8 cellular contexts compared by ENCODE assay signal in the genomic region with DNA sequence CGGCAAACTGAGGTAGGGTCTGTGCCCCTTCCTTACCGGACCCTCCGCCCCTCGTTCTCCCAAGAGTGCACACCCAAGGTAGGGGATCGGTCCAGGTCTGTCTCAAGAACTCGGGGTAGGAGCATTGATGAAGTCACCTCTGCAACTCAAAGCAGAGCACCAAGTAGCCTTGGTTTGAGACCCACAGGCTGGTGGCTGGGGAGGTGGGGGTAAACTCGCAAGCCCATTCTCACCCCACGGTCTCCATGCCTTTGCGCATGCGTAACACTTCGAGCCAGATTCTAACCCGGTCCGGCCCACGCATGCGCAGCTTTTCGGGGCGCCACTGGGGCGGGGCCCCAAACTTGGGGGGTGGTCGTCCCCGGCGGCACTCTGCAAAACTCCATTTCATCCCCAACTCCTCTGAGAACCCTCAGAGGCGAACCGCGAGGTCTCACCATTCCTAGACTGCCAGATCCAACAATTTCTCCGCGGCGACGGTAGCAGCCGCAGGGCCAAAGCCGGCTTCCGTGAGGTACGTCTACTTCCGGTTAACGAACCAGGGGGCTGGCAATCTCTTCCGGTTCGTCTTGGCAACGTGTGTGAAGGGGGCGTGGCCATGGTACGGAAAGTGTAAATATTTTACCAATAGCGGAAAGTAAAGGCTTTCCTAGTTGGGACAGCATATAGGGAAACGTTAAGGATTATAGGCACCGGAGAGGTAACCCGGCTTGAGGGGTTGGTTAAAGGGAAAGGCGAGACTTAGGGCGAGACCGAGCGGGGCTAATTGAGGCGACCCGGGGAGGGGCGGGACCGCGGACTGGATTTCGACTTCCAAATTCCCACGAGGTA. TPM values are rescaled to one million over a fixed set of nuclear protein-coding genes. Genes with fewer than 3 reads are reported as not detected.
DNase-seq lines count a peak whose midpoint lies in the region; ATAC-seq and TF ChIP-seq lines count a peak whose summit lies in the region.

A gene with protein sequence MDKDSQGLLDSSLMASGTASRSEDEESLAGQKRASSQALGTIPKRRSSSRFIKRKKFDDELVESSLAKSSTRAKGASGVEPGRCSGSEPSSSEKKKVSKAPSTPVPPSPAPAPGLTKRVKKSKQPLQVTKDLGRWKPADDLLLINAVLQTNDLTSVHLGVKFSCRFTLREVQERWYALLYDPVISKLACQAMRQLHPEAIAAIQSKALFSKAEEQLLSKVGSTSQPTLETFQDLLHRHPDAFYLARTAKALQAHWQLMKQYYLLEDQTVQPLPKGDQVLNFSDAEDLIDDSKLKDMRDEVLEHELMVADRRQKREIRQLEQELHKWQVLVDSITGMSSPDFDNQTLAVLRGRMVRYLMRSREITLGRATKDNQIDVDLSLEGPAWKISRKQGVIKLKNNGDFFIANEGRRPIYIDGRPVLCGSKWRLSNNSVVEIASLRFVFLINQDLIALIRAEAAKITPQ (minus strand): TSS at position 532 of the 831 bp plus-strand sequence. CDS start 1,411 bp downstream, outside the sequence.

- H3K79me2 ChIP-seq in ACC112 (ENCODE audit: control insufficient read depth, insufficient read depth, low read length, unreplicated experiment): peaks cover 28% of the 10 kb centered on the region

- no peaks in the 10 kb centered on the region for H3K27me3 Mint-ChIP-seq in WTC11 (ENCODE audit: low read depth)

- H2AFZ ChIP-seq in ACC112 (ENCODE audit: low read length, unreplicated experiment): peak within 1 kb of the TSS; percentile 93

- WGBS in spleen, 5 donors: 0 to 1% (median 0%) methylated on average over 53 to 54 of the region's 54 CpGs

- DNase-seq in NCI-H2227 treated with DMSO at 0.1 percent for 48 hours (lab: John Stamatoyannopoulos, UW): peak; percentile 83
- DNase-seq in WTC11 (ENCODE audit: low spot score): peak; percentile 81
- DNase-seq in cardiac fibroblast (ENCODE audit: low read depth in 2 of 2): peak; percentile 94
- DNase-seq in inferior parietal cortex (ENCODE audit: extremely low spot score): peak; percentile 97
- DNase-seq in spleen: peak; percentile 95

- TF ChIP-seq CTCF in WTC11 (IDR thresholded peaks at IDR 0.05) (no peak), cardiac fibroblast (IDR thresholded peaks at IDR 0.05; ENCODE audit: low read depth, low read length) (no peak), spleen (IDR thresholded peaks at IDR 0.05 in 8 of 11, conservative IDR thresholded peaks at IDR 0.05 in 3 of 11) (no peak)

- H3K27ac ChIP-seq in ACC112 (ENCODE audit: low read depth, low read length): peak within 1 kb of the TSS; percentile 73
- peak within 1 kb of the TSS; percentile 91 to 99 (median 96) for H3K27ac ChIP-seq in spleen

- intact Hi-C loops in spleen (cut with DNase I; ENCODE audit: low total_unique reads): no loop called here

- TF ChIP-seq POLR2A in spleen (IDR thresholded peaks at IDR 0.05): peak in 1 of 3 donors; percentile 26

- peaks cover 12% of the 10 kb centered on the region for H3K4me1 Mint-ChIP-seq in WTC11

- H3K9me3 Mint-ChIP-seq in WTC11: peaks cover 7% of the 10 kb centered on the region

- H3K27ac Mint-ChIP-seq in WTC11: peak within 1 kb of the TSS; percentile 99

- H3K27me3 ChIP-seq in ACC112 (ENCODE audit: insufficient read depth, low read length): no peaks in the 10 kb centered on the region
- H3K27me3 ChIP-seq in spleen (replicated peaks in 1 of 7): no peaks in the 10 kb centered on the region

- CTCF ChIA-PET in WTC11 (lab: Charles Lee): interaction anchor here (0.5 to 2.4 kb wide), 6 partner anchors 13 to 271 kb away, joined by 3 to 17 read pairs (median 8); no protein-coding TSS in a partner anchor

- H3K4me1 ChIP-seq in ACC112 (ENCODE audit: control insufficient read depth, insufficient read depth, low read length, unreplicated experiment) (peaks cover 6% of the 10 kb centered on the region), spleen (peaks cover 15 to 67% (median 51%) of the 10 kb centered on the region in 6 donors)

- peaks cover 17% of the 10 kb centered on the region for H3K36me3 Mint-ChIP-seq in WTC11

- peak; percentile 74 for ATAC-seq in GM18870 (IDR thresholded peaks at IDR 0.05; ENCODE audit: unreplicated experiment)
- ATAC-seq in HG03135 (IDR thresholded peaks at IDR 0.05; ENCODE audit: unreplicated experiment): peak; percentile 79
- ATAC-seq in WTC11: peak; percentile 74

- POLR2A ChIA-PET in WTC11 (lab: Charles Lee): interaction anchor here (0.9 to 1.0 kb wide), 2 partner anchors 11 to 13 kb away, joined by 3 to 5 read pairs; no protein-coding TSS in a partner anchor

- peak within 1 kb of the TSS; percentile 91 for H3K4me3 ChIP-seq in ACC112 (ENCODE audit: low read depth, low read length)
- H3K4me3 ChIP-seq in cardiac fibroblast (replicated peaks in 1 of 2; ENCODE audit: low read depth in 2 of 2, low read length in 2 of 2): peak within 1 kb of the TSS; percentile 74 to 89
- peak within 1 kb of the TSS; percentile 74 to 100 (median 96) for H3K4me3 ChIP-seq in spleen

- H3K36me3 ChIP-seq in ACC112 (ENCODE audit: insufficient read depth, low read length) (no peaks in the 10 kb centered on the region; the same call in 1 of the 2 replicates), spleen (peaks cover 0 to 36% (median 25%) of the 10 kb centered on the region in 6 donors)

- peak within 1 kb of the TSS; percentile 98 for H3K4me3 Mint-ChIP-seq in WTC11

- no peaks in the 10 kb centered on the region for H3K9me3 ChIP-seq in spleen

TF ChIP-seq in WTC11, 78 proteins besides CTCF, POLR2A, EP300 and RAD21 (continues in another document):
- TF ChIP-seq ERG (CRISPR knock-in tag; IDR thresholded peaks at IDR 0.05): no peak
- no peak for TF ChIP-seq PRRX2 (CRISPR knock-in tag; IDR thresholded peaks at IDR 0.05)
- TF ChIP-seq FOXK1 (CRISPR knock-in tag; IDR thresholded peaks at IDR 0.05): peak; percentile 81
- TF ChIP-seq, protein P1, sequence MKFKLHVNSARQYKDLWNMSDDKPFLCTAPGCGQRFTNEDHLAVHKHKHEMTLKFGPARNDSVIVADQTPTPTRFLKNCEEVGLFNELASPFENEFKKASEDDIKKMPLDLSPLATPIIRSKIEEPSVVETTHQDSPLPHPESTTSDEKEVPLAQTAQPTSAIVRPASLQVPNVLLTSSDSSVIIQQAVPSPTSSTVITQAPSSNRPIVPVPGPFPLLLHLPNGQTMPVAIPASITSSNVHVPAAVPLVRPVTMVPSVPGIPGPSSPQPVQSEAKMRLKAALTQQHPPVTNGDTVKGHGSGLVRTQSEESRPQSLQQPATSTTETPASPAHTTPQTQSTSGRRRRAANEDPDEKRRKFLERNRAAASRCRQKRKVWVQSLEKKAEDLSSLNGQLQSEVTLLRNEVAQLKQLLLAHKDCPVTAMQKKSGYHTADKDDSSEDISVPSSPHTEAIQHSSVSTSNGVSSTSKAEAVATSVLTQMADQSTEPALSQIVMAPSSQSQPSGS (CRISPR knock-in tag; IDR thresholded peaks at IDR 0.05; ENCODE audit: borderline replicate concordance, low read depth): no peak
- TF ChIP-seq TCF7 (CRISPR knock-in tag; IDR thresholded peaks at IDR 0.05; ENCODE audit: low read depth): no peak
- peak; percentile 81 for TF ChIP-seq CREM (CRISPR knock-in tag; IDR thresholded peaks at IDR 0.05)
- TF ChIP-seq FOXP1 (CRISPR knock-in tag; IDR thresholded peaks at IDR 0.05; ENCODE audit: borderline replicate concordance): 0 out of 2 replicates have a peak, but pooled peaks have one; percentile 27
- no peak for TF ChIP-seq ZNF281 (CRISPR knock-in tag; IDR thresholded peaks at IDR 0.05)
- TF ChIP-seq, protein P2, sequence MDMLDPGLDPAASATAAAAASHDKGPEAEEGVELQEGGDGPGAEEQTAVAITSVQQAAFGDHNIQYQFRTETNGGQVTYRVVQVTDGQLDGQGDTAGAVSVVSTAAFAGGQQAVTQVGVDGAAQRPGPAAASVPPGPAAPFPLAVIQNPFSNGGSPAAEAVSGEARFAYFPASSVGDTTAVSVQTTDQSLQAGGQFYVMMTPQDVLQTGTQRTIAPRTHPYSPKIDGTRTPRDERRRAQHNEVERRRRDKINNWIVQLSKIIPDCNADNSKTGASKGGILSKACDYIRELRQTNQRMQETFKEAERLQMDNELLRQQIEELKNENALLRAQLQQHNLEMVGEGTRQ (CRISPR knock-in tag; IDR thresholded peaks at IDR 0.05): 0 out of 2 replicates have a peak, but pooled peaks have one; percentile 18
- no peak for TF ChIP-seq SMAD3 (CRISPR knock-in tag; IDR thresholded peaks at IDR 0.05; ENCODE audit: borderline replicate concordance)
- no peak for TF ChIP-seq FOXJ3 (CRISPR knock-in tag; IDR thresholded peaks at IDR 0.05; ENCODE audit: borderline replicate concordance)

RNA-seq across cellular contexts. Expression of the gene that starts here (rescaled TPM):
- total RNA-seq in WTC11 (2021): 94.8 to 105 TPM (median 96.5 TPM) in 3 replicates
- total RNA-seq in spleen: 10 to 100 TPM; 44.3 to 63.5 (median 54.2) TPM
- 10 to 100 TPM; 44.1 to 64.7 (median 61.1) TPM for polyA plus RNA-seq in spleen

Comparison
In these comparisons a context has a peak if more than half of its experiments do, and no peak if none do; other contexts are left out.
1. Peak in every context shown above with its lines: DNase-seq, ATAC-seq, H3K4me3 ChIP-seq and H3K27ac ChIP-seq.